In genomic region chr20:52152416-52152815, GRCh38 we compare ENCODE assay signal across 26 cellular contexts. TPM values are rescaled to one million over a fixed set of nuclear protein-coding genes. Genes with fewer than 3 reads are reported as not detected.
A peak's percentile ranks its signal among the peaks of the same experiment; 100 is the strongest.
DNase-seq lines count a peak whose midpoint lies in the region; ATAC-seq, FAIRE-seq and TF ChIP-seq lines count a peak whose summit lies in the region.
"Had no signal": no experiment of that assay in that cellular context is flagged by ENCODE, and none has a peak within 500 bp of the region (broad histone marks: within the 10 kb centered on the region; RNA-seq: fewer than 3 reads in every experiment).

No MANE protein-coding gene starts in this region.

- H3K4me1 Mint-ChIP-seq in T-helper 17 cell: peaks cover 3% of the 10 kb centered on the region
- no peaks in the 10 kb centered on the region for H3K4me1 Mint-ChIP-seq in nephron progenitor cell
- H3K4me1 Mint-ChIP-seq in H9: no peaks in the 10 kb centered on the region
- H3K4me1 Mint-ChIP-seq: CD14-positive monocyte; CD4-positive, alpha-beta memory T cell had no signal

- H2BK5ac ChIP-seq in H9 (ENCODE audit: insufficient read length, low read length): no peak overlapping the region

- no peaks in the 10 kb centered on the region for H3K4me1 ChIP-seq in upper lobe of right lung
- H3K4me1 ChIP-seq in psoas muscle: no peaks in the 10 kb centered on the region
- no peaks in the 10 kb centered on the region for H3K4me1 ChIP-seq in H9 (ENCODE audit: insufficient read depth, low read length)
- H3K4me1 ChIP-seq: BE2C, BLaER1, Caco-2 had no signal

- no peaks in the 10 kb centered on the region for H3K27me3 Mint-ChIP-seq in T-helper 17 cell
- H3K27me3 Mint-ChIP-seq in nephron progenitor cell (ENCODE audit: low read depth, poor library complexity): no peaks in the 10 kb centered on the region
- H3K27me3 Mint-ChIP-seq in H9 (ENCODE audit: low read depth): no peaks in the 10 kb centered on the region
- H3K27me3 Mint-ChIP-seq: CD4-positive, alpha-beta memory T cell; CD4-positive, CD25-positive, alpha-beta regulatory T cell; CD8-positive, alpha-beta memory T cell had no signal

- H3K27ac Mint-ChIP-seq in T-helper 17 cell: peak overlapping the region; percentile 57
- H3K27ac Mint-ChIP-seq in nephron progenitor cell: peak overlapping the region; percentile 69
- no peak overlapping the region for H3K27ac Mint-ChIP-seq in H9
- H3K27ac Mint-ChIP-seq: CD4-positive, CD25-positive, alpha-beta regulatory T cell; CD8-positive, alpha-beta memory T cell had no signal

- H3K9me3 Mint-ChIP-seq in nephron progenitor cell (peaks cover 16% of the 10 kb centered on the region), H9 (peaks cover 0 to 4% of the 10 kb centered on the region in 2 experiments; a peak in 1 of 5 replicates)
- H3K9me3 Mint-ChIP-seq: CD4-positive, alpha-beta memory T cell; CD4-positive, CD25-positive, alpha-beta regulatory T cell; CD8-positive, alpha-beta memory T cell had no signal

- FAIRE-seq in HTR-8/SVneo (lab: Jason Lieb, UNC): peak; percentile 79
- FAIRE-seq: A204.1, D721Med, G401.6, GM12891, GM19239 had no signal

- no peak overlapping the region for H4K5ac ChIP-seq in H9 (ENCODE audit: insufficient read length, low read depth, low read length)

- no peaks in the 10 kb centered on the region for H3K23me2 ChIP-seq in H9 (ENCODE audit: insufficient read length, low read depth, low read length, poor library complexity, severe bottlenecking)

- no peak overlapping the region for H4K8ac ChIP-seq in H9 (replicated peaks; ENCODE audit: insufficient read length, low read depth, low read length)

- H3K36me3 ChIP-seq in upper lobe of right lung (peaks cover 33% of the 10 kb centered on the region), psoas muscle (ENCODE audit: insufficient read depth in 1 of 2, low read depth in 1 of 2) (peaks cover 2 to 33% of the 10 kb centered on the region in 2 donors)

- 93 to 95% (median 94%) methylated on average over 26 of the region's 26 CpGs for WGBS in psoas muscle, 3 donors
- WGBS in H9 (ENCODE audit: extremely low coverage, insufficient read length, low lambda C conversion rate): no CpG with 5 or more reads among the region's 26 CpGs

- no peak overlapping the region for H3T11ph ChIP-seq in H9 (ENCODE audit: low read length)

- DNase-seq in HTR-8/SVneo (ENCODE audit: insufficient read length, low spot score) (no peak), T-helper 17 cell (no peak), nephron progenitor cell (no peak), upper lobe of right lung (no peak), pons (ENCODE audit: low spot score) (no peak), psoas muscle (no peak), H9 (no peak)
- DNase-seq: 8988T; ACHN; BE2C; C1 segment of cervical spinal cord; Caco-2; Calu3; CD4-positive, alpha-beta memory T cell; CD4-positive, CD25-positive, alpha-beta regulatory T cell; CD8-positive, alpha-beta memory T cell; DMS79 treated with DMSO at 0.1 percent for 48 hours; GF-D8 had no signal

- no peak overlapping the region for H3K4ac ChIP-seq in H9 (ENCODE audit: low read depth, low read length)

- H3K9ac ChIP-seq in H9 (ENCODE audit: extremely low read depth, insufficient read length, low read length): no peak overlapping the region
- H3K9ac ChIP-seq: BLaER1 had no signal

- no peaks in the 10 kb centered on the region for H3K9me3 ChIP-seq in T-helper 17 cell (ENCODE audit: control insufficient read depth, low read length, poor library complexity, severe bottlenecking)
- no peaks in the 10 kb centered on the region for H3K9me3 ChIP-seq in upper lobe of right lung
- no peaks in the 10 kb centered on the region for H3K9me3 ChIP-seq in psoas muscle
- no peaks in the 10 kb centered on the region for H3K9me3 ChIP-seq in H9 (ENCODE audit: control insufficient read depth, low read depth, low read length)
- H3K9me3 ChIP-seq: BE2C, Caco-2 had no signal

- H2AFZ ChIP-seq in H9 (ENCODE audit: low read length): no peak overlapping the region

- H3K36me3 Mint-ChIP-seq in T-helper 17 cell (ENCODE audit: low read depth) (peaks cover 5% of the 10 kb centered on the region), nephron progenitor cell (ENCODE audit: low read depth) (peaks cover 78% of the 10 kb centered on the region), H9 (ENCODE audit: insufficient read depth in 1 of 3, low read depth in 3 of 3) (peaks cover 14 to 46% (median 37%) of the 10 kb centered on the region in 3 experiments; a peak in 6 of 7 replicates)

- H3K79me2 ChIP-seq in H9 (ENCODE audit: insufficient read depth, low read length): no peaks in the 10 kb centered on the region

- H2AK5ac ChIP-seq in H9 (ENCODE audit: insufficient read length, low read length): no peak overlapping the region

- H3K79me1 ChIP-seq in H9 (ENCODE audit: insufficient read depth, low read depth, low read length, poor library complexity, severe bottlenecking): no peaks in the 10 kb centered on the region

- intact Hi-C loops in upper lobe of right lung (cut with DNase I): no loop called here
- intact Hi-C loops in psoas muscle (cut with DNase I): no loop called here

- no peak overlapping the region for H3K4me3 ChIP-seq in upper lobe of right lung
- no peak overlapping the region for H3K4me3 ChIP-seq in psoas muscle
- H3K4me3 ChIP-seq: BLaER1 had no signal

- no peak overlapping the region for H3K4me2 ChIP-seq in H9 (ENCODE audit: insufficient read depth, insufficient read length, low read length)
- H3K4me2 ChIP-seq: BLaER1 had no signal

- H3K27me3 ChIP-seq in upper lobe of right lung (no peaks in the 10 kb centered on the region), psoas muscle (ENCODE audit: insufficient read depth in 3 of 3, low read length in 2 of 3) (no peaks in the 10 kb centered on the region), H9 (ENCODE audit: insufficient read depth, low read length) (no peaks in the 10 kb centered on the region)
- H3K27me3 ChIP-seq: BE2C, BLaER1 had no signal

- H2BK12ac ChIP-seq in H9 (ENCODE audit: insufficient read length, low read depth, low read length): no peak overlapping the region

- ATAC-seq in T-helper 17 cell: no peak
- peak; percentile 21 for ATAC-seq in upper lobe of right lung
- ATAC-seq in psoas muscle: no peak
- no peak for ATAC-seq in HG03378 (IDR thresholded peaks at IDR 0.05; ENCODE audit: unreplicated experiment)

- no peak overlapping the region for H3K56ac ChIP-seq in H9 (ENCODE audit: insufficient read length, low read depth, low read length)

- no peak overlapping the region for H3K18ac ChIP-seq in H9 (ENCODE audit: insufficient read length, low read depth, low read length)

- no peaks in the 10 kb centered on the region for H4K20me1 ChIP-seq in H9 (ENCODE audit: control insufficient read depth, insufficient read depth, insufficient read length)

- H2BK20ac ChIP-seq in H9 (ENCODE audit: low read depth, low read length, poor library complexity, severe bottlenecking): no peak overlapping the region

- H3K27ac ChIP-seq in upper lobe of right lung (no peak overlapping the region), psoas muscle (no peak overlapping the region), H9 (ENCODE audit: insufficient read length, low read depth, low read length) (no peak overlapping the region)
- H3K27ac ChIP-seq: BLaER1 had no signal

- no peak overlapping the region for H4K91ac ChIP-seq in H9 (ENCODE audit: insufficient read length, low read depth, low read length)

- H2BK15ac ChIP-seq in H9 (ENCODE audit: low read depth, low read length): no peak overlapping the region

- no peak overlapping the region for H3K4me3 Mint-ChIP-seq in T-helper 17 cell
- no peak overlapping the region for H3K4me3 Mint-ChIP-seq in nephron progenitor cell
- no peak overlapping the region for H3K4me3 Mint-ChIP-seq in H9
- H3K4me3 Mint-ChIP-seq: CD14-positive monocyte; CD4-positive, alpha-beta memory T cell; CD4-positive, CD25-positive, alpha-beta regulatory T cell; CD8-positive, alpha-beta memory T cell had no signal

- H3K23ac ChIP-seq in H9 (ENCODE audit: insufficient read length, low read depth, low read length): no peak overlapping the region

- no peak overlapping the region for H2BK120ac ChIP-seq in H9 (ENCODE audit: low read depth, low read length, poor library complexity, severe bottlenecking)

- TF ChIP-seq CTCF in nephron progenitor cell (IDR thresholded peaks at IDR 0.05) (no peak), upper lobe of right lung (IDR thresholded peaks at IDR 0.05) (no peak), psoas muscle (IDR thresholded peaks at IDR 0.05) (no peak), H9 (conservative IDR thresholded peaks at IDR 0.05) (no peak)

- H3K14ac ChIP-seq in H9 (ENCODE audit: insufficient read depth, low read length): no peak overlapping the region

RNA-seq across cellular contexts. Expression of gene ZFP64, which starts 39.2 kb away (rescaled TPM):
- 1 to 10 TPM; 7.5 to 9.8 TPM for total RNA-seq in T-helper 17 cell
- 10.4 TPM for total RNA-seq in upper lobe of right lung
- 1 to 10 TPM; 3.1 to 6.5 (median 4.0) TPM for total RNA-seq in psoas muscle
- polyA plus RNA-seq in psoas muscle: 1 to 10 TPM; 2.5 to 4.9 (median 3.2) TPM
- total RNA-seq in H9 (2021): 29.0 and 29.2 TPM in 2 replicates

Comparison
In these comparisons a context has a peak if more than half of its experiments do, and no peak if none do; other contexts are left out.
1. H3K27ac Mint-ChIP-seq: peak in T-helper 17 cell (single experiment) and nephron progenitor cell (single experiment); none in H9 (0 of 3).